In the genomic region with DNA sequence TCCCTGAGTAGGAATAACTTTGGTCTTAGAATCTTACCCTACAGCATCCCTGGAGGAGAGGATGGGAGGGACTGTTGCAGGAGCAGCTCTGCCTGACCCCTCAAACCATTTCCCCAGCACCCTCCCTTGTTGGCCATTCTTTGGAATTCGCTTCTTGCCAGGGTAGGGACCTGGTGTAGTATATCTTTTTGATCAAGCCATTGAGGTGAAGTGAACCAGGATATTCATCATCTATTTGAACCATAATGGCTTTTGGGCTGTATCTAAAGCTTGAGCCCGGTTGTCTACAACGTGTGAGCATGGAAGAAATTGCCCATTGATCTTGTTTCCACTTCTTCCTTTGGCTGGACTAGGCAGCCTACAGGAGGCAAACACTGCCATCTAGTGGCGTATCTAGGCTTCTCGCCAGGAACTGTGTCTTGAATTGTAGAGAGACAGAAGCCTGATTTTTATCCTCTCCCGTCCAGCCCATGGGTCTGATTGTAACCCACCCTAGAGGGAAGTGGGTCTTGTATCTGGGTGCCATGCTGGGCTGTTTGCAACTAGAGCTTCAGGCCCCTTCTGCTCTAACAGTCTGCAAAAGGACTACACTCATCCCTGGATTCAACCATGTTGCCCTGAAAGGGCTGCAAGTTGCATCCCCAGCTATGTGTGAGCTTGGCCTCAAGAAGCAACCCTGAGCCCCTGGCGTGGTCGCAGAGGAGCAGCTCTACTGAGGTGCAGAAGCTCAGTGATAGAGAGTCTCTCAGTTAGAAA, we compare ENCODE assay signal across 8 cellular contexts.
A peak's percentile ranks its signal among the peaks of the same experiment; 100 is the strongest.
DNase-seq lines count a peak whose midpoint lies in the region; ATAC-seq and TF ChIP-seq lines count a peak whose summit lies in the region.

No MANE protein-coding gene starts in this region.

- no peaks in the 10 kb centered on the region for H3K9me3 ChIP-seq in Caco-2

- CTCF ChIA-PET in Caco-2 (lab: Charles Lee), result interaction anchor here (0.6 to 2.3 kb wide), 7 partner anchors 8 to 208 kb away, joined by 3 to 11 read pairs (median 3); no protein-coding TSS in a partner anchor

- no TSS peak for BruUV-seq in Caco-2 (replicated peaks; lab: Mats Ljungman, UMichigan)

- no peaks in the 10 kb centered on the region for H3K9me3 Mint-ChIP-seq in Caco-2 (ENCODE audit: unreplicated experiment)
- H3K9me3 Mint-ChIP-seq in memory B cell, result no peaks in the 10 kb centered on the region

- no peaks in the 10 kb centered on the region for H3K36me3 ChIP-seq in Caco-2 (ENCODE audit: control insufficient read depth, insufficient read depth, low read length)

- peak; percentile 49 for ATAC-seq in HG03159 (IDR thresholded peaks at IDR 0.05; ENCODE audit: unreplicated experiment)
- peak; percentile 59 for ATAC-seq in memory B cell (ENCODE audit: low read depth)
- no peak for ATAC-seq in HG02678 (IDR thresholded peaks at IDR 0.05; ENCODE audit: unreplicated experiment)

- no peaks in the 10 kb centered on the region for H3K27me3 ChIP-seq in Caco-2 (replicated peaks; ENCODE audit: control insufficient read depth, insufficient read depth, low read length)

- no peak overlapping the region for H3K4me3 Mint-ChIP-seq in Caco-2 (ENCODE audit: unreplicated experiment)
- H3K4me3 Mint-ChIP-seq in memory B cell, result no peak overlapping the region

- intact Hi-C loops in Caco-2 (cut with micrococcal nuclease; ENCODE audit: unreplicated experiment), result loop anchor here (1.0 to 10.0 kb wide), 3 partner anchors 67 to 209 kb away; no protein-coding TSS in a partner anchor

- H3K4me1 Mint-ChIP-seq in Caco-2 (ENCODE audit: low read depth, unreplicated experiment) (peaks cover 16% of the 10 kb centered on the region), memory B cell (no peaks in the 10 kb centered on the region)

- TF ChIP-seq CTCF in Caco-2 (IDR thresholded peaks at IDR 0.05; ENCODE audit: insufficient read depth in 1 of 2, low read depth in 1 of 2, low read length in 1 of 2, severe bottlenecking in 1 of 2, unreplicated experiment in 1 of 2), result peak; percentile 79 to 89

- H3K27me3 Mint-ChIP-seq in Caco-2 (ENCODE audit: insufficient read depth, unreplicated experiment) (peaks cover 5% of the 10 kb centered on the region), memory B cell (peaks cover 15% of the 10 kb centered on the region)

- POLR2A ChIA-PET in Caco-2 (lab: Charles Lee), result no interaction called here

- H3K4me3 ChIP-seq in Caco-2 (ENCODE audit: low read depth, low read length), result no peak overlapping the region

- H3K36me3 Mint-ChIP-seq in Caco-2 (ENCODE audit: insufficient read depth, unreplicated experiment) (no peaks in the 10 kb centered on the region), memory B cell (no peaks in the 10 kb centered on the region)

- DNase-seq in Caco-2 (peak; percentile 72 to 77), NCI-H69 (lab: John Stamatoyannopoulos, UW) (peak; percentile 80), memory B cell (ENCODE audit: low spot score in 2 of 2) (peak; percentile 38 to 44)
- peak; percentile 61 to 69 for DNase-seq in activated CD4-positive, alpha-beta T cell treated with anti-CD3 and anti-CD28 coated beads, Interleukin-2, amount 50 U/mL, for 48 hours
- DNase-seq in effector CD4-positive, alpha-beta T cell, result peak; percentile 34
- peak; percentile 8 for DNase-seq in stimulated activated CD8-positive, alpha-beta memory T cell treated with anti-CD3 and anti-CD28 coated beads, Interleukin-12 subunit alpha, Interleukin-12 subunit beta, amount 100 ng/mL, for 4 hours (ENCODE audit: low read depth)

- H3K4me1 ChIP-seq in Caco-2, result peaks cover 13% of the 10 kb centered on the region; the same call in 1 of the 2 replicates

- H3K27ac Mint-ChIP-seq in Caco-2 (ENCODE audit: unreplicated experiment), result no peak overlapping the region
- H3K27ac Mint-ChIP-seq in memory B cell, result no peak overlapping the region

Comparison
In these comparisons a context has a peak if more than half of its experiments do, and no peak if none do; other contexts are left out.
1. DNase-seq: peak in every context shown above with its lines; median percentile 80 in NCI-H69; 74 in Caco-2; 65 in activated CD4-positive, alpha-beta T cell treated with anti-CD3 and anti-CD28 coated beads, Interleukin-2, amount 50 U/mL, for 48 hours; 41 in memory B cell; 34 in effector CD4-positive, alpha-beta T cell; 8 in stimulated activated CD8-positive, alpha-beta memory T cell treated with anti-CD3 and anti-CD28 coated beads, Interleukin-12 subunit alpha, Interleukin-12 subunit beta, amount 100 ng/mL, for 4 hours.